8 cellular contexts compared by ENCODE assay signal in the genomic region with DNA sequence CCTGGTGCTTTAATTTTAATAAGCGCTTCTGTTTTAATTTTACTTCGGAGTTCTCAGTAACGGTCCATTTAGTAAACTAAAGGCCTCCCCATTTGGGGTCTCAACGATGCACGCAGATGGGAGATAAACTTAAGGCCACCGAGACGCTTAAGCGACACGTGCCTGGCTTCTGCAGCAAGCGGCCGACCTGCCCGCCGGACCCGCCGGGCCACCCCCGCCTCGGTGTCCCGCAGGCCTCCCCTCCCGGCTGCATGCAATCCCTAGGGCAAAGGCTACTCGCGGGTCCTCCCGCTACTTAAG. TPM values are rescaled to one million over a fixed set of nuclear protein-coding genes. Genes with fewer than 3 reads are reported as not detected.
DNase-seq lines count a peak whose midpoint lies in the region; ATAC-seq, FAIRE-seq and TF ChIP-seq lines count a peak whose summit lies in the region.

No MANE protein-coding gene starts in this region.

- RAD21 ChIA-PET in GM12878 (lab: Charles Lee; ENCODE audit: unreplicated experiment), result interaction anchor here (1.6 kb wide), 1 partner anchor 19 kb away, joined by 4 read pairs; a partner anchor contains a TSS

- TF ChIP-seq EP300 in GM12878 (IDR thresholded peaks at IDR 0.05; ENCODE audit: borderline replicate concordance in 1 of 2, control insufficient read depth in 1 of 2, low read depth in 2 of 2, low read length in 2 of 2), result no peak

- H3K4me3 ChIP-seq in GM12878 (peak overlapping the region; percentile 97), mesodermal cell (ENCODE audit: extremely low read depth, insufficient read depth, low read length, poor library complexity, severe bottlenecking) (peak overlapping the region; percentile 61)

- H3K4me1 ChIP-seq in GM12878 (ENCODE audit: control insufficient read depth, insufficient read depth, low read length) (peaks cover 12% of the 10 kb centered on the region), mesodermal cell (ENCODE audit: control insufficient read depth, insufficient read depth, low read length, poor library complexity, severe bottlenecking) (no peaks in the 10 kb centered on the region)

- ATAC-seq in GM18517 (IDR thresholded peaks at IDR 0.05; ENCODE audit: unreplicated experiment) (peak; percentile 12), HG03097 (IDR thresholded peaks at IDR 0.05; ENCODE audit: low FRiP score, unreplicated experiment) (peak; percentile 1), GM12878 (peak; percentile 13), HG03457 (IDR thresholded peaks at IDR 0.05; ENCODE audit: unreplicated experiment) (no peak)

- H3K9ac ChIP-seq in GM12878 (ENCODE audit: control insufficient read depth, insufficient read depth, low read length), result peak overlapping the region; percentile 58

- no TSS peak for BruUV-seq in GM12878 (replicated peaks; lab: Mats Ljungman, UMichigan)

- no peaks in the 10 kb centered on the region for H3K27me3 ChIP-seq in GM12878 (replicated peaks in 1 of 2; ENCODE audit: control insufficient read depth in 2 of 2, insufficient read depth in 2 of 2, low read length in 1 of 2)

- DNase-seq in GM12878 (ENCODE audit: low read depth, low spot score), result no peak
- DNase-seq in kidney tubule cell (ENCODE audit: low spot score), result no peak
- no peak for DNase-seq in NCI-H187 treated with DMSO at 0.1 percent for 48 hours (lab: John Stamatoyannopoulos, UW)
- no peak for DNase-seq in NCI-H128 (lab: John Stamatoyannopoulos, UW; ENCODE audit: unreplicated experiment)

- SMC1A ChIA-PET in GM12878 (lab: Charles Lee; ENCODE audit: uncharacterized antibody, unreplicated experiment), result interaction anchor here (1.0 kb wide), 1 partner anchor 61 kb away, joined by 3 read pairs; no protein-coding TSS in a partner anchor

- in situ Hi-C loops in GM12878 (cut with MboI), result no loop called here

- H3K9me3 ChIP-seq in GM12878 (replicated peaks; ENCODE audit: control insufficient read depth, insufficient read depth, low read length) (no peaks in the 10 kb centered on the region), mesodermal cell (ENCODE audit: control insufficient read depth, low read length) (no peaks in the 10 kb centered on the region)

- TF ChIP-seq CTCF in GM12878 (IDR thresholded peaks at IDR 0.05 in 2 of 3, conservative IDR thresholded peaks at IDR 0.05 in 1 of 3; ENCODE audit: control insufficient read depth in 2 of 3, extremely low read depth in 1 of 3, insufficient read depth in 1 of 3, low read depth in 3 of 3, low read length in 3 of 3), result no peak

- CTCF ChIA-PET in GM12878 (lab: Yijun Ruan, JAX), result no interaction called here

- FAIRE-seq in GM12878 (lab: Jason Lieb, UNC), result no peak

- no peak for TF ChIP-seq POLR2A in GM12878 (IDR thresholded peaks at IDR 0.05; ENCODE audit: low read depth, low read length)

- H4K20me1 ChIP-seq in GM12878 (ENCODE audit: control insufficient read depth, insufficient read depth), result no peaks in the 10 kb centered on the region

- peak overlapping the region; percentile 19; the same call in 1 of the 2 replicates for H3K4me2 ChIP-seq in GM12878 (ENCODE audit: control insufficient read depth, insufficient read depth)

- POLR2A ChIA-PET in GM12878 (lab: Charles Lee), result interaction anchor here (0.9 kb wide), 1 partner anchor 17 kb away, joined by 3 read pairs; no protein-coding TSS in a partner anchor

- H3K36me3 ChIP-seq in GM12878 (ENCODE audit: control insufficient read depth in 2 of 2, insufficient read depth in 2 of 2, low read length in 1 of 2), result no peaks in the 10 kb centered on the region
- peaks cover 7% of the 10 kb centered on the region for H3K36me3 ChIP-seq in mesodermal cell (ENCODE audit: control insufficient read depth, insufficient read depth, low read length)

- peak overlapping the region; percentile 38 for H3K27ac ChIP-seq in GM12878 (ENCODE audit: control insufficient read depth, insufficient read depth)
- peak overlapping the region; percentile 68 for H3K27ac ChIP-seq in mesodermal cell (ENCODE audit: low read depth, low read length, severe bottlenecking)

- intact Hi-C loops in GM12878 (cut with micrococcal nuclease; ENCODE audit: unreplicated experiment), result no loop called here

- peak overlapping the region; percentile 58 for H2AFZ ChIP-seq in GM12878 (ENCODE audit: control insufficient read depth, low read depth, low read length)

- no peak for TF ChIP-seq RAD21 in GM12878 (IDR thresholded peaks at IDR 0.05; ENCODE audit: insufficient read depth, low read depth, low read length)

- H3K79me2 ChIP-seq in GM12878 (ENCODE audit: control insufficient read depth, insufficient read depth, low read length), result peaks cover 10% of the 10 kb centered on the region

- WGBS in GM12878 (ENCODE audit: insufficient coverage, insufficient replicate concordance, low lambda C conversion rate, missing lambda C conversion rate), result 3% methylated on average over 15 of the region's 22 CpGs
- 0% methylated on average over 19 to 20 of the region's 22 CpGs for WGBS in mesodermal cell (ENCODE audit: insufficient coverage in 2 of 2), 2 experiments

TF ChIP-seq in GM12878, 131 proteins besides CTCF, POLR2A, EP300 and RAD21:
- TF ChIP-seq MYC (IDR thresholded peaks at IDR 0.05; ENCODE audit: insufficient read depth, insufficient read length, insufficient replicate concordance, low read length, severe bottlenecking) (peak; percentile 32), JUNB (IDR thresholded peaks at IDR 0.05) (no peak), ESRRA (IDR thresholded peaks at IDR 0.05; ENCODE audit: low read length) (no peak), SPI1 (IDR thresholded peaks at IDR 0.05; ENCODE audit: borderline replicate concordance, insufficient read depth, low read depth, low read length) (no peak)
TF ChIP-seq in GM12878: peak in this region for 1.

RNA-seq across cellular contexts. Expression of a gene that starts 0.6 kb away (rescaled TPM):
- 12.8 and 14.5 TPM in 2 replicates for total RNA-seq in GM12878 (2013; cell fraction: nucleolus; rRNA removed)
- 23.9 and 27.0 TPM in 2 replicates for total RNA-seq in GM12878 (2014; rRNA removed)
- 38.9 and 44.3 TPM in 2 replicates for total RNA-seq in GM12878 (2014; rRNA removed; fragmentation: Illumina TruSeq; extraction: Trizol)
- 27.1 and 30.9 TPM in 2 replicates for total RNA-seq in GM12878 (2021)
- polyA plus RNA-seq in GM12878 (2011; ENCODE audit: low read depth), result 6.1 TPM
- 27.3 and 55.1 TPM in 2 replicates for polyA plus RNA-seq in GM12878 (2011; rRNA removed)
- polyA plus RNA-seq in GM12878 (2011; cell fraction: cytosol; rRNA removed), result 8.5 and 11.5 TPM in 2 replicates
- 6.1 and 8.4 TPM in 2 replicates for polyA plus RNA-seq in GM12878 (2011; cell fraction: nucleus; rRNA removed)
- polyA plus RNA-seq in GM12878 (2012), result 18.9 and 20.5 TPM in 2 replicates
- 47.6 and 60.6 TPM in 2 replicates for polyA plus RNA-seq in GM12878 (2014; fragmentation: Illumina TruSeq; extraction: Trizol)
- polyA plus RNA-seq in GM12878 (2014; fragmentation: Nextera tagmentation; extraction: Ambion mirVana), result 10 to 100 TPM; 14.7 to 40.2 TPM
- 38.3 TPM in 2 replicates for polyA plus RNA-seq in GM12878 (2014; rRNA removed)
- polyA plus RNA-seq in GM12878 (2016; fragmentation: Nextera tagmentation; extraction: Ambion mirVana), result 100 to 1,000 TPM in 1 of 2 experiments, 10 to 100 TPM in 1; 98.5 to 108 TPM
- 1.8 and 3.9 TPM in 2 replicates for polyA minus RNA-seq in GM12878 (2011; rRNA and poly(A)+ RNA removed)
- 4.7 and 8.6 TPM in 2 replicates for polyA minus RNA-seq in GM12878 (2011; cell fraction: cytosol; rRNA and poly(A)+ RNA removed)
- 2.4 and 4.4 TPM in 2 replicates for polyA minus RNA-seq in GM12878 (2011; cell fraction: nucleus; rRNA and poly(A)+ RNA removed)
- polyA plus RNA-seq in mesodermal cell (2013, experiment 1 of 2), result 61.5 TPM
- 83.7 TPM for polyA plus RNA-seq in mesodermal cell (2013, experiment 2 of 2)

RNA-seq across cellular contexts. Expression of a gene that starts 18.6 kb away (rescaled TPM):
- 0.23 and 1.8 TPM in 2 replicates for total RNA-seq in GM12878 (2013; cell fraction: nucleolus; rRNA removed)
- 0.05 TPM in 1 of 2 replicates, not detected in the other for total RNA-seq in GM12878 (2014; rRNA removed)
- total RNA-seq in GM12878 (2014; rRNA removed; fragmentation: Illumina TruSeq; extraction: Trizol), result not detected in 2 replicates
- not detected in 2 replicates for total RNA-seq in GM12878 (2021)
- not detected for polyA plus RNA-seq in GM12878 (2011; ENCODE audit: low read depth)
- 0.22 and 0.23 TPM in 2 replicates for polyA plus RNA-seq in GM12878 (2011; rRNA removed)
- polyA plus RNA-seq in GM12878 (2011; cell fraction: cytosol; rRNA removed), result 0.42 and 0.69 TPM in 2 replicates
- polyA plus RNA-seq in GM12878 (2011; cell fraction: nucleus; rRNA removed), result 0.10 and 0.34 TPM in 2 replicates
- 0.18 and 0.31 TPM in 2 replicates for polyA plus RNA-seq in GM12878 (2012)
- polyA plus RNA-seq in GM12878 (2014; fragmentation: Illumina TruSeq; extraction: Trizol), result 0.54 TPM in 1 of 2 replicates, not detected in the other
- under 1 TPM in 1 of 2 experiments, not detected in 1; 0.04 TPM for polyA plus RNA-seq in GM12878 (2014; fragmentation: Nextera tagmentation; extraction: Ambion mirVana)
- 0.05 TPM in 1 of 2 replicates, not detected in the other for polyA plus RNA-seq in GM12878 (2014; rRNA removed)
- polyA plus RNA-seq in GM12878 (2016; fragmentation: Nextera tagmentation; extraction: Ambion mirVana), result under 1 TPM; 0.06 to 0.46 TPM
- polyA minus RNA-seq in GM12878 (2011; rRNA and poly(A)+ RNA removed), result not detected in 2 replicates
- polyA minus RNA-seq in GM12878 (2011; cell fraction: cytosol; rRNA and poly(A)+ RNA removed), result not detected in 2 replicates
- 0.48 TPM in 1 of 2 replicates, not detected in the other for polyA minus RNA-seq in GM12878 (2011; cell fraction: nucleus; rRNA and poly(A)+ RNA removed)
- polyA plus RNA-seq in mesodermal cell (2013, experiment 1 of 2), result 0.88 TPM
- polyA plus RNA-seq in mesodermal cell (2013, experiment 2 of 2), result 0.40 TPM

RNA-seq across cellular contexts. Expression of a gene that starts 60.0 kb away (rescaled TPM):
- total RNA-seq in GM12878 (2013; cell fraction: nucleolus; rRNA removed), result 15.5 and 18.6 TPM in 2 replicates
- 23.5 and 24.6 TPM in 2 replicates for total RNA-seq in GM12878 (2014; rRNA removed)
- total RNA-seq in GM12878 (2014; rRNA removed; fragmentation: Illumina TruSeq; extraction: Trizol), result 25.6 and 28.9 TPM in 2 replicates
- total RNA-seq in GM12878 (2021), result 17.8 and 21.9 TPM in 2 replicates
- 9.5 TPM for polyA plus RNA-seq in GM12878 (2011; ENCODE audit: low read depth)
- 25.8 and 26.4 TPM in 2 replicates for polyA plus RNA-seq in GM12878 (2011; rRNA removed)
- polyA plus RNA-seq in GM12878 (2011; cell fraction: cytosol; rRNA removed), result 16.5 and 17.5 TPM in 2 replicates
- polyA plus RNA-seq in GM12878 (2011; cell fraction: nucleus; rRNA removed), result 7.8 TPM in 2 replicates
- 10.6 and 10.9 TPM in 2 replicates for polyA plus RNA-seq in GM12878 (2012)
- 25.9 and 34.2 TPM in 2 replicates for polyA plus RNA-seq in GM12878 (2014; fragmentation: Illumina TruSeq; extraction: Trizol)
- 1 to 10 TPM; 5.2 to 8.7 TPM for polyA plus RNA-seq in GM12878 (2014; fragmentation: Nextera tagmentation; extraction: Ambion mirVana)
- polyA plus RNA-seq in GM12878 (2014; rRNA removed), result 14.3 and 14.7 TPM in 2 replicates
- polyA plus RNA-seq in GM12878 (2016; fragmentation: Nextera tagmentation; extraction: Ambion mirVana), result 1 to 10 TPM; 7.1 to 8.3 TPM
- polyA minus RNA-seq in GM12878 (2011; rRNA and poly(A)+ RNA removed), result 26.2 and 29.7 TPM in 2 replicates
- polyA minus RNA-seq in GM12878 (2011; cell fraction: cytosol; rRNA and poly(A)+ RNA removed), result 9.5 and 10.3 TPM in 2 replicates
- polyA minus RNA-seq in GM12878 (2011; cell fraction: nucleus; rRNA and poly(A)+ RNA removed), result 7.0 and 9.8 TPM in 2 replicates
- polyA plus RNA-seq in mesodermal cell (2013, experiment 1 of 2), result 41.7 TPM
- polyA plus RNA-seq in mesodermal cell (2013, experiment 2 of 2), result 38.2 TPM
